Comparison of ENCODE assay signal across 7 cellular contexts in genomic region chr5:173963867-173964429, GRCh38. TPM values are rescaled to one million over a fixed set of nuclear protein-coding genes. Genes with fewer than 3 reads are reported as not detected.
A peak's percentile ranks its signal among the peaks of the same experiment; 100 is the strongest.
DNase-seq lines count a peak whose midpoint lies in the region; ATAC-seq and TF ChIP-seq lines count a peak whose summit lies in the region.

No MANE protein-coding gene starts in this region.

- no peaks in the 10 kb centered on the region; the same call in 1 of the 2 replicates for H3K9me2 ChIP-seq in PC-9 (ENCODE audit: insufficient read depth)

- H3K9me3 ChIP-seq in PC-9 (ENCODE audit: insufficient read depth, low read depth), result no peaks in the 10 kb centered on the region

- no peak for ATAC-seq in stimulated activated naive B cell treated with anti-CD40 and anti-IgM and Interleukin-4, amounts not matched to agents 10 μg/mL and 1 μg/mL and 100 μg/mL, for 72 hours (replicated peaks)
- ATAC-seq in left lobe of liver, result no peak

- H3K4me1 Mint-ChIP-seq in stimulated activated naive B cell treated with anti-CD40 and anti-IgM and Interleukin-4, amounts not matched to agents 10 μg/mL and 1 μg/mL and 100 μg/mL, for 72 hours, result peaks cover 0 to 5% of the 10 kb centered on the region in 2 donors

- no peaks in the 10 kb centered on the region for H3K27me3 ChIP-seq in PC-9 (ENCODE audit: insufficient read depth, low read depth)

- H3K9me3 Mint-ChIP-seq in stimulated activated naive B cell treated with anti-CD40 and anti-IgM and Interleukin-4, amounts not matched to agents 10 μg/mL and 1 μg/mL and 100 μg/mL, for 72 hours, result no peaks in the 10 kb centered on the region

- TF ChIP-seq CTCF in PC-9 (conservative IDR thresholded peaks at IDR 0.05), result no peak

- CTCF ChIA-PET in PC-9 (lab: Charles Lee), result interaction anchor here (0.6 to 1.6 kb wide), 6 partner anchors 9 to 348 kb away, joined by 3 to 10 read pairs (median 6); partner anchors contain the start of gene BOD1

- peak overlapping the region; percentile 50; the same call in 1 of the 2 replicates for H3K4me3 ChIP-seq in PC-9

- BruUV-seq in PC-9 (replicated peaks; lab: Mats Ljungman, UMichigan), result no TSS peak

- H4K20me1 ChIP-seq in PC-9 (ENCODE audit: insufficient read depth), result no peaks in the 10 kb centered on the region; the same call in 1 of the 2 replicates

- H3K27me3 Mint-ChIP-seq in stimulated activated naive B cell treated with anti-CD40 and anti-IgM and Interleukin-4, amounts not matched to agents 10 μg/mL and 1 μg/mL and 100 μg/mL, for 72 hours, result peaks cover 0 to 1% of the 10 kb centered on the region in 2 donors

- peak; percentile 56 for DNase-seq in HT-29 (ENCODE audit: low spot score)
- peak; percentile 41 to 64 for DNase-seq in PC-9
- DNase-seq in foreskin melanocyte, result peak; percentile 68
- no peak for DNase-seq in stimulated activated naive B cell treated with anti-CD40 and anti-IgM and Interleukin-4, amounts not matched to agents 10 μg/mL and 1 μg/mL and 100 μg/mL, for 72 hours
- no peak for DNase-seq in left lobe of liver (ENCODE audit: low spot score)
- DNase-seq in NCI-H524 (lab: John Stamatoyannopoulos, UW), result no peak
- no peak for DNase-seq in NCI-H1694 treated with DMSO at 0.1 percent for 48 hours (lab: John Stamatoyannopoulos, UW)

- peaks cover 21% of the 10 kb centered on the region for H3F3A ChIP-seq in PC-9 (ENCODE audit: insufficient read depth, low read depth)

- H3K27ac Mint-ChIP-seq in stimulated activated naive B cell treated with anti-CD40 and anti-IgM and Interleukin-4, amounts not matched to agents 10 μg/mL and 1 μg/mL and 100 μg/mL, for 72 hours, result peak overlapping the region; percentile 51

- POLR2A ChIA-PET in PC-9 (lab: Charles Lee; ENCODE audit: unreplicated experiment), result interaction anchor here (0.5 to 1.1 kb wide), 16 partner anchors 10 to 1010 kb away, joined by 3 to 13 read pairs (median 4); partner anchors contain the start of gene CPEB4

- peaks cover 3 to 8% of the 10 kb centered on the region in 2 donors for H3K36me3 Mint-ChIP-seq in stimulated activated naive B cell treated with anti-CD40 and anti-IgM and Interleukin-4, amounts not matched to agents 10 μg/mL and 1 μg/mL and 100 μg/mL, for 72 hours

- no peaks in the 10 kb centered on the region for H3K36me3 ChIP-seq in PC-9 (ENCODE audit: low read depth)

- intact Hi-C loops in PC-9 (cut with micrococcal nuclease; ENCODE audit: unreplicated experiment), result loop anchor here (1.0 to 5.0 kb wide), 2 partner anchors 45 to 77 kb away; partner anchors contain the start of gene CPEB4

- H3K27ac ChIP-seq in PC-9, result peak overlapping the region; percentile 66

- H2AFZ ChIP-seq in PC-9, result peak overlapping the region; percentile 70

- H3K4me1 ChIP-seq in PC-9 (replicated peaks; ENCODE audit: insufficient read depth), result peaks cover 16% of the 10 kb centered on the region

- peak overlapping the region; percentile 77 for H3K4me2 ChIP-seq in PC-9

- H3K79me2 ChIP-seq in PC-9 (ENCODE audit: low read depth), result no peaks in the 10 kb centered on the region

- no peak overlapping the region for H3K4me3 Mint-ChIP-seq in stimulated activated naive B cell treated with anti-CD40 and anti-IgM and Interleukin-4, amounts not matched to agents 10 μg/mL and 1 μg/mL and 100 μg/mL, for 72 hours

RNA-seq across cellular contexts. Expression of gene C5orf47, which starts 25.0 kb away (rescaled TPM):
- total RNA-seq in HT-29 (2014; rRNA removed; shearing (Covaris generic)), result not detected in 2 replicates
- total RNA-seq in PC-9 (2021), result not detected in 2 replicates
- total RNA-seq in left lobe of liver, result not detected

Comparison
In these comparisons a context has a peak if more than half of its experiments do, and no peak if none do; other contexts are left out.
1. DNase-seq: peak in HT-29 (single experiment), PC-9 (2 of 2) and foreskin melanocyte (single experiment); none in stimulated activated naive B cell treated with anti-CD40 and anti-IgM and Interleukin-4, amounts not matched to agents 10 μg/mL and 1 μg/mL and 100 μg/mL, for 72 hours (single experiment), left lobe of liver (single experiment), NCI-H524 (0 of 2) and NCI-H1694 treated with DMSO at 0.1 percent for 48 hours (single experiment).